Comparison of ENCODE assay signal across 16 cellular contexts in the genomic region with DNA sequence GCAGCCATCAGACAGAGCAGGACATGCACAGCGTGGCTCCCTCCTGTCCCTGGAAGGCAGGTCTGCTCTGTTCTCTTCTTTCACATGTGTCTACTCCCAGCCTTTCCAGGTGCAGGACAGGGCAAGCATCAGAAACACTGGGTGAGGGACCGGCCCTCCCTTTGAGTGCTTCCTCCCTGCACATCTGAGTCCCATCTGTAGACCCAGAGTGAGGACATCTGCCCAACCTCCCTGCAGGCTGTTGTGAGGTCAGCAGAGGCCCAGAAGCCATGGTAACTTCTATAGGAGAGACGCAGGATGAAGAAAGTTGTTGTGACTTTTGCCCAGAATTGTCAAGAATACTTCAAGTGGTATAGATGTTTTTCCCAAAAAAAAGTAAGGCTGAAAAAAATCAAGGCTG.
A peak's percentile ranks its signal among the peaks of the same experiment; 100 is the strongest.
DNase-seq lines count a peak whose midpoint lies in the region; ATAC-seq, FAIRE-seq and TF ChIP-seq lines count a peak whose summit lies in the region.
"Had no signal": no experiment of that assay in that cellular context is flagged by ENCODE, and none has a peak within 500 bp of the region (broad histone marks: within the 10 kb centered on the region; RNA-seq: fewer than 3 reads in every experiment).

No MANE protein-coding gene starts in this region.

- peak overlapping the region; percentile 81 to 83 (median 82) for H3K27ac ChIP-seq in transverse colon
- H3K27ac ChIP-seq: neural progenitor cell, WERI-Rb-1 had no signal

- WGBS in transverse colon (ENCODE audit: low coverage in 1 of 2), 2 donors, result 52 to 67% methylated on average over 2 to 3 of the region's 3 CpGs

- peak overlapping the region; percentile 98 for H3K27ac Mint-ChIP-seq in chondrocyte (ENCODE audit: unreplicated experiment)
- no peak overlapping the region for H3K27ac Mint-ChIP-seq in activated T-helper 1 cell treated with anti-CD3 and anti-CD28 coated beads, Interleukin-12 subunit alpha, Interleukin-12 subunit beta, Interleukin-2, Interleukin-4 antibody, amounts not matched to agents 30 ng/mL and 10 ng/mL and 1 ng/mL, durations not matched to agents 14 hours and 24 hours and 36 hours
- H3K27ac Mint-ChIP-seq: activated CD8-positive, alpha-beta memory T cell treated with anti-CD3 and anti-CD28 coated beads, Interleukin-2, amount 10 ng/mL, durations not matched to agents 7 days and 5 days; activated naive CD8-positive, alpha-beta T cell; CD8-positive, alpha-beta T cell; neural progenitor cell had no signal

- in situ Hi-C loops in transverse colon (cut with MboI; ENCODE audit: low pct_ligation_motif_present in 1 of 4, low pct_unique_long_range_greater_than_20kb in 1 of 4, low sequenced_read_pairs in 3 of 4), result no loop called here

- H3K4me1 Mint-ChIP-seq in chondrocyte (ENCODE audit: low read depth), result peaks cover 86% of the 10 kb centered on the region
- H3K4me1 Mint-ChIP-seq in activated T-helper 1 cell treated with anti-CD3 and anti-CD28 coated beads, Interleukin-12 subunit alpha, Interleukin-12 subunit beta, Interleukin-2, Interleukin-4 antibody, amounts not matched to agents 30 ng/mL and 10 ng/mL and 1 ng/mL, durations not matched to agents 14 hours and 24 hours and 36 hours (ENCODE audit: low read depth), result peaks cover 6% of the 10 kb centered on the region
- H3K4me1 Mint-ChIP-seq: activated CD8-positive, alpha-beta memory T cell treated with anti-CD3 and anti-CD28 coated beads, Interleukin-2, amount 10 ng/mL, durations not matched to agents 7 days and 5 days had no signal

- TF ChIP-seq CTCF in chondrocyte (IDR thresholded peaks at IDR 0.05) (no peak), transverse colon (IDR thresholded peaks at IDR 0.05) (no peak)

- H3K27me3 ChIP-seq in transverse colon, result no peaks in the 10 kb centered on the region
- no peaks in the 10 kb centered on the region for H3K27me3 ChIP-seq in MG63
- H3K27me3 ChIP-seq: neural progenitor cell had no signal

- H3K4me3 ChIP-seq in transverse colon, result no peak overlapping the region
- no peak overlapping the region for H3K4me3 ChIP-seq in MG63
- H3K4me3 ChIP-seq: neural progenitor cell had no signal

- no peak for ATAC-seq in HG03039 (IDR thresholded peaks at IDR 0.05; ENCODE audit: unreplicated experiment)
- ATAC-seq: activated CD8-positive, alpha-beta memory T cell treated with anti-CD3 and anti-CD28 coated beads, Interleukin-2, amount 10 ng/mL, durations not matched to agents 7 days and 5 days; CD8-positive, alpha-beta T cell had no signal

- peak; percentile 33 for FAIRE-seq in HTR-8/SVneo (lab: Jason Lieb, UNC)
- FAIRE-seq: colon had no signal

- no peaks in the 10 kb centered on the region for H3K27me3 Mint-ChIP-seq in chondrocyte (ENCODE audit: low read depth)
- peaks cover 11% of the 10 kb centered on the region for H3K27me3 Mint-ChIP-seq in activated T-helper 1 cell treated with anti-CD3 and anti-CD28 coated beads, Interleukin-12 subunit alpha, Interleukin-12 subunit beta, Interleukin-2, Interleukin-4 antibody, amounts not matched to agents 30 ng/mL and 10 ng/mL and 1 ng/mL, durations not matched to agents 14 hours and 24 hours and 36 hours (ENCODE audit: insufficient read depth)

- H3K36me3 ChIP-seq in transverse colon (no peaks in the 10 kb centered on the region), MG63 (no peaks in the 10 kb centered on the region)
- H3K36me3 ChIP-seq: neural progenitor cell, WERI-Rb-1 had no signal

- no peaks in the 10 kb centered on the region for H3K9me3 ChIP-seq in transverse colon
- no peaks in the 10 kb centered on the region for H3K9me3 ChIP-seq in MG63

- peaks cover 2% of the 10 kb centered on the region for H3K36me3 Mint-ChIP-seq in chondrocyte (ENCODE audit: low read depth)
- H3K36me3 Mint-ChIP-seq in activated T-helper 1 cell treated with anti-CD3 and anti-CD28 coated beads, Interleukin-12 subunit alpha, Interleukin-12 subunit beta, Interleukin-2, Interleukin-4 antibody, amounts not matched to agents 30 ng/mL and 10 ng/mL and 1 ng/mL, durations not matched to agents 14 hours and 24 hours and 36 hours (ENCODE audit: low read depth), result no peaks in the 10 kb centered on the region
- H3K36me3 Mint-ChIP-seq: activated CD8-positive, alpha-beta memory T cell treated with anti-CD3 and anti-CD28 coated beads, Interleukin-2, amount 10 ng/mL, durations not matched to agents 7 days and 5 days; activated naive CD8-positive, alpha-beta T cell; CD8-positive, alpha-beta T cell; neural progenitor cell had no signal

- no peaks in the 10 kb centered on the region for H3K9me3 Mint-ChIP-seq in chondrocyte (ENCODE audit: low read depth)
- no peaks in the 10 kb centered on the region for H3K9me3 Mint-ChIP-seq in activated T-helper 1 cell treated with anti-CD3 and anti-CD28 coated beads, Interleukin-12 subunit alpha, Interleukin-12 subunit beta, Interleukin-2, Interleukin-4 antibody, amounts not matched to agents 30 ng/mL and 10 ng/mL and 1 ng/mL, durations not matched to agents 14 hours and 24 hours and 36 hours
- H3K9me3 Mint-ChIP-seq: CD8-positive, alpha-beta T cell; neural progenitor cell had no signal

- no peak overlapping the region for H3K4me3 Mint-ChIP-seq in chondrocyte (ENCODE audit: unreplicated experiment)
- H3K4me3 Mint-ChIP-seq in activated T-helper 1 cell treated with anti-CD3 and anti-CD28 coated beads, Interleukin-12 subunit alpha, Interleukin-12 subunit beta, Interleukin-2, Interleukin-4 antibody, amounts not matched to agents 30 ng/mL and 10 ng/mL and 1 ng/mL, durations not matched to agents 14 hours and 24 hours and 36 hours, result no peak overlapping the region
- H3K4me3 Mint-ChIP-seq: activated CD8-positive, alpha-beta memory T cell treated with anti-CD3 and anti-CD28 coated beads, Interleukin-2, amount 10 ng/mL, durations not matched to agents 7 days and 5 days; activated naive CD8-positive, alpha-beta T cell; CD8-positive, alpha-beta T cell; neural progenitor cell had no signal

- no peak for TF ChIP-seq EP300 in transverse colon (IDR thresholded peaks at IDR 0.05; ENCODE audit: low read depth)

- intact Hi-C loops in transverse colon (cut with DNase I; ENCODE audit: low total_unique reads), result no loop called here
- intact Hi-C loops in activated T-helper 1 cell treated with anti-CD3 and anti-CD28 coated beads, Interleukin-12 subunit alpha, Interleukin-12 subunit beta, Interleukin-2, Interleukin-4 antibody, amounts not matched to agents 30 ng/mL and 10 ng/mL and 1 ng/mL, durations not matched to agents 14 hours and 24 hours and 36 hours (cut with micrococcal nuclease), result no loop called here

- no peak for TF ChIP-seq POLR2A in transverse colon (IDR thresholded peaks at IDR 0.05)

- H3K4me1 ChIP-seq in transverse colon, result peaks cover 0 to 46% (median 34%) of the 10 kb centered on the region in 4 donors

- DNase-seq in HTR-8/SVneo (ENCODE audit: insufficient read length, low spot score) (no peak), chondrocyte (ENCODE audit: low spot score) (no peak), left kidney (ENCODE audit: low read depth, low spot score) (peak; percentile 47), transverse colon (no peak), MG63 (no peak)
- no peak for DNase-seq in activated T-helper 1 cell treated with anti-CD3 and anti-CD28 coated beads, Interleukin-12 subunit alpha, Interleukin-12 subunit beta, Interleukin-2, Interleukin-4 antibody, amounts not matched to agents 30 ng/mL and 10 ng/mL and 1 ng/mL, durations not matched to agents 14 hours and 24 hours and 36 hours (ENCODE audit: low spot score)
- DNase-seq: activated CD8-positive, alpha-beta memory T cell treated with anti-CD3 and anti-CD28 coated beads, Interleukin-2, amount 10 ng/mL, durations not matched to agents 7 days and 5 days; CD8-positive, alpha-beta T cell; GF-D8; kidney glomerular epithelial cell; stimulated activated naive CD4-positive, alpha-beta T cell; WERI-Rb-1 had no signal
